1 cellular context compared by ENCODE assay signal in genomic region chr1:24642481-24643361, GRCh38.
TF ChIP-seq lines count a peak whose summit lies in the region.

Gene SRRM1 (plus strand): TSS chr1:24643302. CDS start chr1:24643327, 25 bp downstream.

TF ChIP-seq in K562, 482 proteins besides CTCF, POLR2A, EP300 and RAD21 (continued from another document and continues in another):
- TF ChIP-seq ZNF592 (IDR thresholded peaks at IDR 0.05) (0 out of 2 replicates have a peak, but pooled peaks have one; percentile 3), ZBTB9 (CRISPR knock-in tag; IDR thresholded peaks at IDR 0.05) (peak; percentile 75), HINFP (tag; conservative IDR thresholded peaks at IDR 0.05; ENCODE audit: low read depth) (no peak), SMARCB1 (IDR thresholded peaks at IDR 0.05; ENCODE audit: insufficient read length, low read depth) (no peak), ZKSCAN8 (CRISPR knock-in tag; IDR thresholded peaks at IDR 0.05) (no peak), NR2C2 (CRISPR knock-in tag; IDR thresholded peaks at IDR 0.05) (peak; percentile 79), NR2C2 (tag; IDR thresholded peaks at IDR 0.05) (no peak), PHB2 (IDR thresholded peaks at IDR 0.05; ENCODE audit: low read depth) (no peak), STAT5B (CRISPR knock-in tag; IDR thresholded peaks at IDR 0.05) (no peak), TAF1 (IDR thresholded peaks at IDR 0.05; ENCODE audit: control insufficient read depth, extremely low read depth, insufficient read depth, low read length, severe bottlenecking) (peak; percentile 52), BRD9 (IDR thresholded peaks at IDR 0.05; ENCODE audit: low read depth, partially characterized antibody) (peak; percentile 68), MTA2 (IDR thresholded peaks at IDR 0.05; ENCODE audit: low read depth) (no peak), ZNF76 (CRISPR knock-in tag; IDR thresholded peaks at IDR 0.05; ENCODE audit: borderline replicate concordance) (0 out of 2 replicates have a peak, but pooled peaks have one; percentile 44), MTF1 (CRISPR knock-in tag; IDR thresholded peaks at IDR 0.05; ENCODE audit: borderline replicate concordance) (no peak), CXXC5 (CRISPR knock-in tag; IDR thresholded peaks at IDR 0.05) (peak; percentile 97), MBD1 (CRISPR knock-in tag; IDR thresholded peaks at IDR 0.05) (no peak), THAP12 (CRISPR knock-in tag; IDR thresholded peaks at IDR 0.05) (peak; percentile 45; the same call in 1 of the 2 replicates), SMAD3 (CRISPR knock-in tag; conservative IDR thresholded peaks at IDR 0.05) (0 out of 2 replicates have a peak, but pooled peaks have one; percentile 25), HNRNPUL1 (IDR thresholded peaks at IDR 0.05; ENCODE audit: low read length) (no peak), ZNF124 (CRISPR knock-in tag; IDR thresholded peaks at IDR 0.05) (no peak), ILK (tag; IDR thresholded peaks at IDR 0.05; ENCODE audit: borderline replicate concordance, low read depth) (no peak), ZNF444 (CRISPR knock-in tag; IDR thresholded peaks at IDR 0.05) (no peak), ZNF830 (CRISPR knock-in tag; IDR thresholded peaks at IDR 0.05) (0 out of 2 replicates have a peak, but pooled peaks have one; percentile 31), CBFA2T2 (conservative IDR thresholded peaks at IDR 0.05) (no peak), RFX1 (IDR thresholded peaks at IDR 0.05) (no peak), ERF (CRISPR knock-in tag; IDR thresholded peaks at IDR 0.05) (0 out of 2 replicates have a peak, but pooled peaks have one; percentile 62), ZBTB26 (CRISPR knock-in tag; IDR thresholded peaks at IDR 0.05) (no peak), E2F5 (CRISPR knock-in tag; IDR thresholded peaks at IDR 0.05) (no peak), ZNF668 (CRISPR knock-in tag; IDR thresholded peaks at IDR 0.05) (no peak), CAMTA2 (CRISPR knock-in tag; conservative IDR thresholded peaks at IDR 0.05) (0 out of 2 replicates have a peak, but pooled peaks have one; percentile 61), CBFB (CRISPR knock-in tag; IDR thresholded peaks at IDR 0.05) (peak; percentile 59; the same call in 1 of the 2 replicates), PHTF2 (CRISPR knock-in tag; IDR thresholded peaks at IDR 0.05) (no peak), ZNF408 (CRISPR knock-in tag; IDR thresholded peaks at IDR 0.05; ENCODE audit: low read depth) (no peak), ZNF224 (CRISPR knock-in tag; IDR thresholded peaks at IDR 0.05) (0 out of 2 replicates have a peak, but pooled peaks have one; percentile 70), CREB3L1 (IDR thresholded peaks at IDR 0.05; ENCODE audit: borderline replicate concordance, low read depth) (peak; percentile 87), TCF3 (CRISPR knock-in tag; IDR thresholded peaks at IDR 0.05) (no peak), RBBP5 (IDR thresholded peaks at IDR 0.05; ENCODE audit: borderline replicate concordance, insufficient read depth, low read length, poor library complexity, severe bottlenecking) (no peak), YBX1 (IDR thresholded peaks at IDR 0.05) (no peak), EZH2 (IDR thresholded peaks at IDR 0.05; ENCODE audit: borderline replicate concordance, low read depth, low read length) (no peak), MAFF (IDR thresholded peaks at IDR 0.05; ENCODE audit: low read length) (no peak), FOXP1 (CRISPR knock-in tag; IDR thresholded peaks at IDR 0.05) (peak; percentile 82), HEY1 (CRISPR knock-in tag; IDR thresholded peaks at IDR 0.05; ENCODE audit: borderline replicate concordance) (peak; percentile 63; the same call in 1 of the 2 replicates), STAT5A (IDR thresholded peaks at IDR 0.05; ENCODE audit: borderline replicate concordance, low read length) (no peak), BHLHE40 (IDR thresholded peaks at IDR 0.05; ENCODE audit: low read length) (peak; percentile 99), ESRRA (IDR thresholded peaks at IDR 0.05; ENCODE audit: borderline replicate concordance, low read depth) (peak; percentile 82; the same call in 1 of the 2 replicates), TAL1 (IDR thresholded peaks at IDR 0.05) (no peak), PCBP1 (IDR thresholded peaks at IDR 0.05; ENCODE audit: low read depth, low read length, poor library complexity, severe bottlenecking) (no peak), SIN3A (IDR thresholded peaks at IDR 0.05; ENCODE audit: borderline replicate concordance in 2 of 2, control insufficient read depth in 1 of 2, low read depth in 2 of 2, low read length in 2 of 2) (peak in 1 of 2 experiments; percentile 35; a peak in 2 of 4 replicates), MLLT1 (IDR thresholded peaks at IDR 0.05) (peak in 1 of 2 experiments; percentile 66; a peak in 2 of 4 replicates)
